Comparison of ENCODE assay signal across 31 cellular contexts in genomic region chr7:66190504-66190857, GRCh38.
"Had no signal": no experiment of that assay in that cellular context is flagged by ENCODE, and none has a peak within 500 bp of the region (broad histone marks: within the 10 kb centered on the region; RNA-seq: fewer than 3 reads in every experiment).

No MANE protein-coding gene starts in this region.

- H3K9me3 ChIP-seq: adrenal gland, body of pancreas, esophagus squamous epithelium, gastrocnemius medialis, heart left ventricle had no signal

- H3K27ac ChIP-seq: adrenal gland, epithelial cell of prostate, esophagus squamous epithelium, foreskin keratinocyte, gastrocnemius medialis, heart left ventricle, VCaP had no signal

- H3K27ac Mint-ChIP-seq: activated B cell treated with CpG ODN at 0.5 μM for 24 hours; activated CD8-positive, alpha-beta T cell treated with anti-CD3 and anti-CD28 coated beads for 36 hours; activated naive CD4-positive, alpha-beta T cell treated with anti-CD3 and anti-CD28 coated beads, Interleukin-2, amount 50 U/mL, for 24 hours; activated naive CD8-positive, alpha-beta T cell treated with anti-CD3 and anti-CD28 coated beads for 36 hours; activated naive CD8-positive, alpha-beta T cell treated with anti-CD3 and anti-CD28 coated beads, Interleukin-2, amount 50 U/mL, for 24 hours; activated T-helper 17 cell treated with anti-CD3 and anti-CD28 coated beads, Interleukin-2, amount 50 U/mL, for 72 hours; effector memory CD8-positive, alpha-beta T cell had no signal

- H3K9me3 Mint-ChIP-seq: activated CD8-positive, alpha-beta T cell treated with anti-CD3 and anti-CD28 coated beads for 36 hours; activated naive CD4-positive, alpha-beta T cell treated with anti-CD3 and anti-CD28 coated beads, Interleukin-2, amount 50 U/mL, for 24 hours; activated T-cell treated with anti-CD3 and anti-CD28 coated beads, Interleukin-2, amount 50 U/mL, for 4 hours; activated T-helper 17 cell treated with anti-CD3 and anti-CD28 coated beads, Interleukin-2, amount 50 U/mL, for 72 hours; effector memory CD8-positive, alpha-beta T cell had no signal

- DNase-seq: activated B cell treated with CpG ODN at 0.5 μM for 24 hours; activated CD4-positive, alpha-beta T cell treated with anti-CD3 and anti-CD28 coated beads for 48 hours; activated CD4-positive, alpha-beta T cell treated with anti-CD3 and anti-CD28 coated beads, Interleukin-2, amount 50 U/mL, for 1 hour; activated CD4-positive, alpha-beta T cell treated with anti-CD3 and anti-CD28 coated beads, Interleukin-2, amount 50 U/mL, for 48 hours; activated CD8-positive, alpha-beta memory T cell treated with anti-CD3 and anti-CD28 coated beads for 24 hours; activated CD8-positive, alpha-beta T cell treated with anti-CD3 and anti-CD28 coated beads for 36 hours; activated effector memory CD4-positive, alpha-beta T cell treated with Interleukin-2 at 50 U/mL for 16 hours; activated gamma-delta T cell treated with Interleukin-2 at 50 U/mL for 16 hours; activated naive CD4-positive, alpha-beta T cell treated with Interleukin-2 at 50 U/mL for 16 hours; activated naive CD8-positive, alpha-beta T cell treated with anti-CD3 and anti-CD28 coated beads for 36 hours; activated naive CD8-positive, alpha-beta T cell treated with anti-CD3 and anti-CD28 coated beads, Interleukin-2, amount 50 U/mL, for 24 hours; activated T-cell treated with anti-CD3 and anti-CD28 coated beads, Interleukin-2, amount 50 U/mL, for 4 hours; body of pancreas; caudate nucleus; cortex of kidney; dermis blood vessel endothelial cell; effector CD4-positive, alpha-beta T cell; effector memory CD8-positive, alpha-beta T cell; esophagus squamous epithelium; foreskin keratinocyte; gastrocnemius medialis; glutamatergic neuron; heart left ventricle; T-helper 2 cell had no signal

- H3K27me3 Mint-ChIP-seq: activated B cell treated with CpG ODN at 0.5 μM for 24 hours; activated CD8-positive, alpha-beta T cell treated with anti-CD3 and anti-CD28 coated beads for 36 hours; activated naive CD4-positive, alpha-beta T cell treated with anti-CD3 and anti-CD28 coated beads, Interleukin-2, amount 50 U/mL, for 24 hours; activated naive CD8-positive, alpha-beta T cell treated with anti-CD3 and anti-CD28 coated beads for 36 hours had no signal

- H3K27me3 ChIP-seq: adrenal gland, body of pancreas, esophagus squamous epithelium, foreskin keratinocyte, gastrocnemius medialis, heart left ventricle had no signal

- H3K36me3 ChIP-seq: adrenal gland, esophagus squamous epithelium, gastrocnemius medialis, heart left ventricle had no signal

- H3K4me1 ChIP-seq: adrenal gland, foreskin keratinocyte, gastrocnemius medialis, heart left ventricle had no signal

- FAIRE-seq: colon had no signal

- H3K4me3 ChIP-seq: adrenal gland, body of pancreas, esophagus squamous epithelium, gastrocnemius medialis, heart left ventricle had no signal

- ATAC-seq: activated CD4-positive, CD25-positive, alpha-beta regulatory T cell treated with anti-CD3 and anti-CD28 coated beads, Interleukin-2, amount 50 U/mL, for 24 hours; activated CD8-positive, alpha-beta T cell treated with anti-CD3 and anti-CD28 coated beads for 36 hours; activated naive CD8-positive, alpha-beta T cell treated with anti-CD3 and anti-CD28 coated beads, Interleukin-2, amount 50 U/mL, for 24 hours; activated T-cell treated with anti-CD3 and anti-CD28 coated beads, Interleukin-2, amount 50 U/mL, for 4 hours; activated T-helper 17 cell treated with anti-CD3 and anti-CD28 coated beads, Interleukin-2, amount 50 U/mL, for 72 hours; body of pancreas; effector memory CD8-positive, alpha-beta T cell; foreskin keratinocyte; gastrocnemius medialis; heart left ventricle had no signal

- H3K4me3 Mint-ChIP-seq: activated B cell treated with CpG ODN at 0.5 μM for 24 hours; activated CD8-positive, alpha-beta T cell treated with anti-CD3 and anti-CD28 coated beads for 36 hours; activated naive CD4-positive, alpha-beta T cell treated with anti-CD3 and anti-CD28 coated beads, Interleukin-2, amount 50 U/mL, for 24 hours; activated naive CD8-positive, alpha-beta T cell treated with anti-CD3 and anti-CD28 coated beads for 36 hours; activated naive CD8-positive, alpha-beta T cell treated with anti-CD3 and anti-CD28 coated beads, Interleukin-2, amount 50 U/mL, for 24 hours; activated T-cell treated with anti-CD3 and anti-CD28 coated beads, Interleukin-2, amount 50 U/mL, for 4 hours; activated T-helper 17 cell treated with anti-CD3 and anti-CD28 coated beads, Interleukin-2, amount 50 U/mL, for 72 hours; effector memory CD8-positive, alpha-beta T cell had no signal

- H3K4me1 Mint-ChIP-seq: activated naive CD4-positive, alpha-beta T cell treated with anti-CD3 and anti-CD28 coated beads, Interleukin-2, amount 50 U/mL, for 24 hours; activated naive CD8-positive, alpha-beta T cell treated with anti-CD3 and anti-CD28 coated beads for 36 hours; activated naive CD8-positive, alpha-beta T cell treated with anti-CD3 and anti-CD28 coated beads, Interleukin-2, amount 50 U/mL, for 24 hours; activated T-helper 17 cell treated with anti-CD3 and anti-CD28 coated beads, Interleukin-2, amount 50 U/mL, for 72 hours had no signal
